1 cellular context compared by ENCODE assay signal in genomic region chr3:53044371-53045106, GRCh38.
TF ChIP-seq lines count a peak whose summit lies in the region.

No MANE protein-coding gene starts in this region.

TF ChIP-seq in HEK293, 187 proteins besides CTCF, POLR2A, EP300 and RAD21 (continued from another document):
- TF ChIP-seq ZSCAN5A (tag by site-specific recombination; IDR thresholded peaks at IDR 0.05) (no peak), ZNF292 (tag by site-specific recombination; IDR thresholded peaks at IDR 0.05; ENCODE audit: borderline replicate concordance, low read depth) (no peak), GLIS2 (tag by site-specific recombination; IDR thresholded peaks at IDR 0.05) (no peak), MYNN (tag by site-specific recombination; IDR thresholded peaks at IDR 0.05; ENCODE audit: borderline replicate concordance) (no peak), ZNF302 (tag by site-specific recombination; IDR thresholded peaks at IDR 0.05; ENCODE audit: low read depth) (no peak), ZNF223 (tag by site-specific recombination; IDR thresholded peaks at IDR 0.05) (no peak), ZNF157 (tag by site-specific recombination; IDR thresholded peaks at IDR 0.05) (no peak), ZFP37 (tag by site-specific recombination; IDR thresholded peaks at IDR 0.05) (no peak), ZNF830 (tag by site-specific recombination; IDR thresholded peaks at IDR 0.05; ENCODE audit: low read depth) (no peak), ZNF391 (tag by site-specific recombination; IDR thresholded peaks at IDR 0.05; ENCODE audit: borderline replicate concordance, low read depth) (no peak), ZNF501 (tag by site-specific recombination; IDR thresholded peaks at IDR 0.05) (no peak), ZBTB11 (tag by site-specific recombination; conservative IDR thresholded peaks at IDR 0.05; ENCODE audit: low read depth) (peak; percentile 26; the same call in 1 of the 2 replicates), ZNF600 (tag by site-specific recombination; IDR thresholded peaks at IDR 0.05) (peak; percentile 61), KLF8 (tag by site-specific recombination; IDR thresholded peaks at IDR 0.05) (no peak), ZNF239 (tag by site-specific recombination; IDR thresholded peaks at IDR 0.05) (no peak), KLF9 (tag by site-specific recombination; IDR thresholded peaks at IDR 0.05; ENCODE audit: low read depth) (no peak), ZNF394 (tag by site-specific recombination; IDR thresholded peaks at IDR 0.05; ENCODE audit: borderline replicate concordance) (no peak), ZNF19 (tag by site-specific recombination; IDR thresholded peaks at IDR 0.05; ENCODE audit: low read depth) (no peak), ZNF366 (tag by site-specific recombination; conservative IDR thresholded peaks at IDR 0.05) (no peak), PRDM10 (tag by site-specific recombination; IDR thresholded peaks at IDR 0.05) (peak; percentile 94), ZSCAN23 (tag by site-specific recombination; IDR thresholded peaks at IDR 0.05) (no peak), ZBTB8A (tag by site-specific recombination; IDR thresholded peaks at IDR 0.05) (peak; percentile 72), GLIS1 (tag by site-specific recombination; IDR thresholded peaks at IDR 0.05) (no peak), HIC1 (tag by site-specific recombination; IDR thresholded peaks at IDR 0.05) (no peak), ZNF211 (tag by site-specific recombination; IDR thresholded peaks at IDR 0.05; ENCODE audit: low read depth) (no peak), ZEB2 (tag by site-specific recombination; IDR thresholded peaks at IDR 0.05) (peak; percentile 58; the same call in 1 of the 2 replicates), TRIM28 (IDR thresholded peaks at IDR 0.05; ENCODE audit: borderline replicate concordance, low read length) (no peak), ZBTB17 (tag by site-specific recombination; IDR thresholded peaks at IDR 0.05) (peak; percentile 79), ZBTB26 (tag by site-specific recombination; optimal IDR thresholded peaks at IDR 0.05) (peak; percentile 38), ZBTB6 (tag by site-specific recombination; IDR thresholded peaks at IDR 0.05) (no peak), ZNF529 (tag by site-specific recombination; IDR thresholded peaks at IDR 0.05; ENCODE audit: insufficient replicate concordance) (no peak), ZNF311 (tag by site-specific recombination; IDR thresholded peaks at IDR 0.05; ENCODE audit: borderline replicate concordance) (no peak), ZNF23 (tag by site-specific recombination; IDR thresholded peaks at IDR 0.05; ENCODE audit: borderline replicate concordance) (no peak), ZNF837 (tag by site-specific recombination; IDR thresholded peaks at IDR 0.05) (no peak), ZNF335 (tag by site-specific recombination; conservative IDR thresholded peaks at IDR 0.05) (peak; percentile 88), ZNF629 (tag by site-specific recombination; IDR thresholded peaks at IDR 0.05) (no peak), ZNF112 (tag by site-specific recombination; IDR thresholded peaks at IDR 0.05) (no peak), ZNF433 (tag by site-specific recombination; IDR thresholded peaks at IDR 0.05; ENCODE audit: low read depth) (no peak), ZNF76 (tag by site-specific recombination; IDR thresholded peaks at IDR 0.05; ENCODE audit: borderline replicate concordance, low read depth) (peak; percentile 56; the same call in 1 of the 2 replicates)
